Comparison of ENCODE assay signal across 8 cellular contexts in genomic region chr5:82277613-82277986, GRCh38. TPM values are rescaled to one million over a fixed set of nuclear protein-coding genes. Genes with fewer than 3 reads are reported as not detected.
DNase-seq lines count a peak whose midpoint lies in the region; ATAC-seq and TF ChIP-seq lines count a peak whose summit lies in the region.

No MANE protein-coding gene starts in this region.

- TF ChIP-seq POLR2A in ovary (IDR thresholded peaks at IDR 0.05): no peak

- H3K36me3 ChIP-seq in RWPE2 (ENCODE audit: low read depth): peaks cover 49% of the 10 kb centered on the region
- no peaks in the 10 kb centered on the region for H3K36me3 ChIP-seq in ovary

- no peak for TF ChIP-seq EP300 in ovary (IDR thresholded peaks at IDR 0.05)

- 1 to 2% (median 2%) methylated on average over 15 of the region's 15 CpGs for WGBS in ovary, 3 donors

- H3K4me1 ChIP-seq in RWPE2 (ENCODE audit: insufficient read depth, poor library complexity, severe bottlenecking) (peaks cover 7% of the 10 kb centered on the region), ovary (ENCODE audit: insufficient read depth) (peaks cover 5% of the 10 kb centered on the region)

- H3K4me3 ChIP-seq in RWPE2 (ENCODE audit: severe bottlenecking) (peak overlapping the region; percentile 90), ovary (peak overlapping the region; percentile 68)

- ATAC-seq in GM19395 (IDR thresholded peaks at IDR 0.05; ENCODE audit: unreplicated experiment): peak; percentile 5
- no peak for ATAC-seq in RWPE2 (ENCODE audit: low read depth)
- ATAC-seq in esophagus mucosa: peak; percentile 6
- ATAC-seq in GM19397 (IDR thresholded peaks at IDR 0.05; ENCODE audit: unreplicated experiment): no peak

- H3K9me3 ChIP-seq in RWPE2 (ENCODE audit: severe bottlenecking) (no peaks in the 10 kb centered on the region), ovary (no peaks in the 10 kb centered on the region)

- H3K27ac ChIP-seq in RWPE2 (ENCODE audit: poor library complexity, severe bottlenecking) (peak overlapping the region; percentile 68), ovary (peak overlapping the region; percentile 56 to 75)

- TF ChIP-seq CTCF in RWPE2 (IDR thresholded peaks at IDR 0.05; ENCODE audit: poor library complexity, severe bottlenecking): no peak
- no peak for TF ChIP-seq CTCF in ovary (IDR thresholded peaks at IDR 0.05)

- H3K27me3 ChIP-seq in RWPE2 (ENCODE audit: insufficient read depth, poor library complexity, severe bottlenecking) (no peaks in the 10 kb centered on the region), ovary (no peaks in the 10 kb centered on the region)

- intact Hi-C loops in ovary (cut with DNase I): no loop called here

- DNase-seq in RWPE2 (ENCODE audit: low spot score): no peak
- no peak for DNase-seq in ovary
- DNase-seq in cerebellum (ENCODE audit: low spot score): no peak
- DNase-seq in superior temporal gyrus (ENCODE audit: extremely low spot score): no peak
- no peak for DNase-seq in central memory CD4-positive, alpha-beta T cell

RNA-seq across cellular contexts. Expression of gene RPS23, which starts 0.6 kb away (rescaled TPM):
- 1,616 TPM for total RNA-seq in esophagus mucosa
- 1,000 to 10,000 TPM; 3,397 to 8,268 (median 4,388) TPM for total RNA-seq in ovary
- 1,000 to 10,000 TPM; 6,514 to 6,535 TPM for polyA plus RNA-seq in ovary
- 2,161 TPM for total RNA-seq in cerebellum

Comparison
In these comparisons a context has a peak if more than half of its experiments do, and no peak if none do; other contexts are left out.
1. ATAC-seq: peak in GM19395 (single experiment) and esophagus mucosa (single experiment); none in RWPE2 (single experiment) and GM19397 (single experiment).